In the genomic region with DNA sequence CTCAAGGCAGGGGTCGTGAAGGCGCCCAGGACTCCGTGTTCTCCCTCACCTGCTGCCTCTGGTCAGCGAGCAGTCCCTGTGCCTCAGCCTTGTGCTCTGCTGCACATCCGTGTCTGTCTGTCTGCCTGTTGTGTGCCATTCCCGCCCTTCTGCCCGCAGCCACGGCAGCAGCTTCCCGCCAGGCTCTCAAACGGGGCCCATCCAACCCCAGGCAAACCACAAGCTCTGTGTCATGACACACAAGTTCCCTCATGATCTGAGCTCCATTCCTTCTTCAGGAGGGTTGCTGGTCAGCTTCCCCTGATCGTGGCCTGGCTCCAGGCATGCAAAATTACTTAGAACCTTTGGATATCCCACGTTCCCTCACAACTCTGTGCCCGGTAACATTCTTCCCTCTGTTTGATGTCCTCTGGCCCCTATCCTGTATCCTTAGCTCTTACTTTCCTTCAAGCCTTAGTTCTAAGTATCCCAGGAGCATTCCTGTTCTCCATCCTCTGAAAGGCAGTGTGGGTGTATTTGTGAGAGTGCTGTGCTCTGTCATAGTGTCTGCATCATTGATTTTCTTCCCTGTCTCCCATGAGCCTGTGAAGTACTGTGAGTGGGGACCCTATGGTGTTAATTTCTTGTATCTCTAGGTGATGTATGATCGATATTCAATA, we compare ENCODE assay signal across 9 cellular contexts.
A peak's percentile ranks its signal among the peaks of the same experiment; 100 is the strongest.
DNase-seq lines count a peak whose midpoint lies in the region; ATAC-seq and TF ChIP-seq lines count a peak whose summit lies in the region.
"Had no signal": no experiment of that assay in that cellular context is flagged by ENCODE, and none has a peak within 500 bp of the region (broad histone marks: within the 10 kb centered on the region; RNA-seq: fewer than 3 reads in every experiment).

No MANE protein-coding gene starts in this region.

- peaks cover 57% of the 10 kb centered on the region for H3K36me3 Mint-ChIP-seq in effector memory CD8-positive, alpha-beta T cell (ENCODE audit: insufficient read depth)

- peak overlapping the region; percentile 86 to 91 for H3K4me3 Mint-ChIP-seq in effector memory CD8-positive, alpha-beta T cell

- ATAC-seq in effector memory CD8-positive, alpha-beta T cell (replicated peaks) = peak; percentile 26
- ATAC-seq in GM21786 (IDR thresholded peaks at IDR 0.05; ENCODE audit: unreplicated experiment) (no peak), HG02678 (IDR thresholded peaks at IDR 0.05; ENCODE audit: unreplicated experiment) (no peak), HG02840 (IDR thresholded peaks at IDR 0.05; ENCODE audit: low FRiP score, unreplicated experiment) (no peak)
- ATAC-seq: PC-3 had no signal

- DNase-seq in activated CD4-positive, alpha-beta T cell treated with anti-CD3 and anti-CD28 coated beads for 4 hours = peak; percentile 47 to 51
- peak in 1 of 3 experiments; percentile 31 for DNase-seq in effector memory CD8-positive, alpha-beta T cell
- DNase-seq in stimulated activated CD4-positive, alpha-beta T cell treated with anti-CD3 and anti-CD28 coated beads, Interleukin-12 subunit alpha, Interleukin-12 subunit beta, amount 100 ng/mL, for 48 hours (ENCODE audit: low read depth in 2 of 3, low spot score in 1 of 3) = peak in 2 of 3 donors; percentile 60 to 68
- DNase-seq in NCI-H82 treated with DMSO at 0.1 percent for 48 hours (lab: John Stamatoyannopoulos, UW; ENCODE audit: unreplicated experiment) = no peak
- DNase-seq: PC-3 had no signal

- H3K27ac Mint-ChIP-seq in effector memory CD8-positive, alpha-beta T cell = peak overlapping the region; percentile 91 to 95

- peaks cover 53 to 76% of the 10 kb centered on the region in 2 donors for H3K4me1 Mint-ChIP-seq in effector memory CD8-positive, alpha-beta T cell (ENCODE audit: low read depth in 2 of 2)

- peak; percentile 23 for TF ChIP-seq POLR2A in GM19193 (IDR thresholded peaks at IDR 0.05; ENCODE audit: extremely low read depth, insufficient read depth, insufficient read length)

- H3K9me3 Mint-ChIP-seq in effector memory CD8-positive, alpha-beta T cell = no peaks in the 10 kb centered on the region

- no peaks in the 10 kb centered on the region for H3K27me3 Mint-ChIP-seq in effector memory CD8-positive, alpha-beta T cell
